In genomic region chr7:142451346-142451745, GRCh38 we compare ENCODE assay signal across 23 cellular contexts.
DNase-seq lines count a peak whose midpoint lies in the region; ATAC-seq and TF ChIP-seq lines count a peak whose summit lies in the region.
"Had no signal": no experiment of that assay in that cellular context is flagged by ENCODE, and none has a peak within 500 bp of the region (broad histone marks: within the 10 kb centered on the region; RNA-seq: fewer than 3 reads in every experiment).

No MANE protein-coding gene starts in this region.

- no peak overlapping the region for H2AFZ ChIP-seq in HCT116 (ENCODE audit: low read depth, low read length, poor library complexity, severe bottlenecking)
- H2AFZ ChIP-seq: GM23338 had no signal

- no peaks in the 10 kb centered on the region for H3K79me2 ChIP-seq in HCT116 (ENCODE audit: insufficient read depth, low read length)

- H3K27ac Mint-ChIP-seq in activated CD4-positive, alpha-beta T cell treated with anti-CD3 and anti-CD28 coated beads, Interleukin-2, amount 10 ng/mL, durations not matched to agents 7 days and 5 days, result peak overlapping the region; percentile 36
- H3K27ac Mint-ChIP-seq in activated naive CD8-positive, alpha-beta T cell treated with anti-CD3 and anti-CD28 coated beads, Interleukin-2, amount 50 U/mL, for 24 hours, result no peak overlapping the region
- H3K27ac Mint-ChIP-seq: activated CD4-positive, alpha-beta T cell treated with anti-CD3 and anti-CD28 coated beads for 36 hours; GM23338; memory B cell; T-helper 17 cell had no signal

- H3K9me3 ChIP-seq in HCT116 (ENCODE audit: control insufficient read depth in 1 of 2, insufficient read depth in 1 of 2, low read depth in 1 of 2, low read length in 2 of 2) (no peaks in the 10 kb centered on the region), gastrocnemius medialis (no peaks in the 10 kb centered on the region)
- H3K9me3 ChIP-seq: heart right ventricle, SJSA1, tibial artery had no signal

- H3K4me3 ChIP-seq in HCT116 (replicated peaks in 1 of 2; ENCODE audit: low read depth in 1 of 2, low read length in 2 of 2), result no peak overlapping the region
- H3K4me3 ChIP-seq in gastrocnemius medialis, result no peak overlapping the region
- H3K4me3 ChIP-seq: GM23338, heart right ventricle, K562, SJSA1, smooth muscle cell, tibial artery had no signal

- H3K27me3 Mint-ChIP-seq in activated CD4-positive, alpha-beta T cell treated with anti-CD3 and anti-CD28 coated beads, Interleukin-2, amount 10 ng/mL, durations not matched to agents 7 days and 5 days, result peaks cover 10% of the 10 kb centered on the region
- H3K27me3 Mint-ChIP-seq in activated naive CD8-positive, alpha-beta T cell treated with anti-CD3 and anti-CD28 coated beads, Interleukin-2, amount 50 U/mL, for 24 hours, result peaks cover 1% of the 10 kb centered on the region
- H3K27me3 Mint-ChIP-seq: activated CD4-positive, alpha-beta T cell treated with anti-CD3 and anti-CD28 coated beads for 36 hours had no signal

- no peak for DNase-seq in activated CD4-positive, alpha-beta T cell treated with anti-CD3 and anti-CD28 coated beads, Interleukin-2, amount 10 ng/mL, durations not matched to agents 7 days and 5 days
- no peak for DNase-seq in activated CD4-positive, alpha-beta T cell treated with anti-CD3 and anti-CD28 coated beads, Interleukin-2, amount 50 U/mL, for 1 hour
- no peak for DNase-seq in HCT116 (ENCODE audit: low read depth, low spot score)
- no peak for DNase-seq in activated naive CD8-positive, alpha-beta T cell treated with anti-CD3 and anti-CD28 coated beads, Interleukin-2, amount 50 U/mL, for 24 hours
- peak; percentile 63 to 70 for DNase-seq in gastrocnemius medialis
- no peak for DNase-seq in nucleus accumbens (lab: John Stamatoyannopoulos, UW)
- no peak for DNase-seq in stimulated activated CD4-positive, alpha-beta T cell treated with anti-CD3 and anti-CD28 coated beads, Interleukin-12 subunit alpha, Interleukin-12 subunit beta, amount 100 ng/mL, for 4 hours
- DNase-seq: activated CD4-positive, alpha-beta T cell treated with anti-CD3 and anti-CD28 coated beads for 36 hours; activated effector memory CD4-positive, alpha-beta T cell treated with anti-CD3 and anti-CD28 coated beads, Interleukin-2, amount 50 U/mL, for 16 hours; amniotic stem cell; effector CD8-positive, alpha-beta T cell; heart right ventricle; left cardiac atrium; NCI-H526 treated with DMSO at 0.1 percent for 48 hours; T-helper 17 cell; tibial artery had no signal

- H3K4me3 Mint-ChIP-seq in activated CD4-positive, alpha-beta T cell treated with anti-CD3 and anti-CD28 coated beads, Interleukin-2, amount 10 ng/mL, durations not matched to agents 7 days and 5 days, result peak overlapping the region; percentile 40
- H3K4me3 Mint-ChIP-seq in activated naive CD8-positive, alpha-beta T cell treated with anti-CD3 and anti-CD28 coated beads, Interleukin-2, amount 50 U/mL, for 24 hours, result peak overlapping the region; percentile 22
- H3K4me3 Mint-ChIP-seq: activated CD4-positive, alpha-beta T cell treated with anti-CD3 and anti-CD28 coated beads for 36 hours; GM23338; memory B cell; stimulated activated effector memory CD8-positive, alpha-beta T cell treated with anti-CD3 and anti-CD28 coated beads, Interleukin-12 subunit alpha, Interleukin-12 subunit beta, amount 100 ng/mL, for 72 hours; T-helper 17 cell had no signal

- no peaks in the 10 kb centered on the region for H3K9me3 Mint-ChIP-seq in activated CD4-positive, alpha-beta T cell treated with anti-CD3 and anti-CD28 coated beads, Interleukin-2, amount 10 ng/mL, durations not matched to agents 7 days and 5 days
- H3K9me3 Mint-ChIP-seq in activated naive CD8-positive, alpha-beta T cell treated with anti-CD3 and anti-CD28 coated beads, Interleukin-2, amount 50 U/mL, for 24 hours, result no peaks in the 10 kb centered on the region
- H3K9me3 Mint-ChIP-seq: GM23338; memory B cell; stimulated activated effector memory CD8-positive, alpha-beta T cell treated with anti-CD3 and anti-CD28 coated beads, Interleukin-12 subunit alpha, Interleukin-12 subunit beta, amount 100 ng/mL, for 72 hours had no signal

- H3K36me3 ChIP-seq in HCT116 (ENCODE audit: control insufficient read depth in 1 of 2, insufficient read depth in 2 of 2, low read length in 2 of 2) (no peaks in the 10 kb centered on the region), gastrocnemius medialis (no peaks in the 10 kb centered on the region)
- H3K36me3 ChIP-seq: heart right ventricle, SJSA1, tibial artery had no signal

- no peaks in the 10 kb centered on the region for H3K4me1 ChIP-seq in HCT116 (ENCODE audit: control insufficient read depth in 1 of 2, insufficient read depth in 2 of 2, low read length in 2 of 2)
- peaks cover 5 to 16% of the 10 kb centered on the region in 2 donors for H3K4me1 ChIP-seq in gastrocnemius medialis
- H3K4me1 ChIP-seq: heart right ventricle, SJSA1, tibial artery had no signal

- intact Hi-C loops in HCT116 (cut with micrococcal nuclease), result no loop called here
- intact Hi-C loops in gastrocnemius medialis (cut with DNase I; ENCODE audit: low total_unique reads), result no loop called here

- H3K27ac ChIP-seq in HCT116 (ENCODE audit: low read depth, low read length) (no peak overlapping the region), gastrocnemius medialis (peak overlapping the region in 1 of 4 donors; percentile 35)
- H3K27ac ChIP-seq: heart right ventricle, SJSA1, tibial artery had no signal

- RAD21 ChIA-PET in HCT116 (lab: Charles Lee; ENCODE audit: low non-redundant PET in 1 of 2, low total read pairs in 2 of 2, uncharacterized antibody in 2 of 2, unreplicated experiment in 2 of 2), result no interaction called here

- H3K36me3 Mint-ChIP-seq in activated CD4-positive, alpha-beta T cell treated with anti-CD3 and anti-CD28 coated beads, Interleukin-2, amount 10 ng/mL, durations not matched to agents 7 days and 5 days (ENCODE audit: low read depth), result no peaks in the 10 kb centered on the region
- no peaks in the 10 kb centered on the region for H3K36me3 Mint-ChIP-seq in activated naive CD8-positive, alpha-beta T cell treated with anti-CD3 and anti-CD28 coated beads, Interleukin-2, amount 50 U/mL, for 24 hours (ENCODE audit: low read depth)
- H3K36me3 Mint-ChIP-seq: memory B cell had no signal

- in situ Hi-C loops in gastrocnemius medialis (cut with MboI; ENCODE audit: low sequenced_read_pairs in 4 of 4), result no loop called here

- H3K9me2 ChIP-seq in HCT116 (ENCODE audit: insufficient read depth), result no peaks in the 10 kb centered on the region

- no peaks in the 10 kb centered on the region for H4K20me1 ChIP-seq in HCT116 (ENCODE audit: insufficient read depth)

- ATAC-seq in HCT116 (peak; percentile 30; the same call in 1 of the 2 replicates), gastrocnemius medialis (peak; percentile 82 to 90), HG02870 (IDR thresholded peaks at IDR 0.05; ENCODE audit: unreplicated experiment) (no peak)
- no peak for ATAC-seq in activated naive CD8-positive, alpha-beta T cell treated with anti-CD3 and anti-CD28 coated beads, Interleukin-2, amount 50 U/mL, for 24 hours
- ATAC-seq: activated CD4-positive, alpha-beta T cell treated with anti-CD3 and anti-CD28 coated beads for 36 hours; GM23338; stimulated activated effector memory CD8-positive, alpha-beta T cell treated with anti-CD3 and anti-CD28 coated beads, Interleukin-12 subunit alpha, Interleukin-12 subunit beta, amount 100 ng/mL, for 72 hours; T-helper 17 cell had no signal

- H3K4me2 ChIP-seq in HCT116 (ENCODE audit: low read length), result no peak overlapping the region
- H3K4me2 ChIP-seq: GM23338, smooth muscle cell had no signal

- no peak for TF ChIP-seq CTCF in HCT116 (IDR thresholded peaks at IDR 0.05 in 2 of 3, conservative IDR thresholded peaks at IDR 0.05 in 1 of 3; ENCODE audit: borderline replicate concordance in 1 of 3, insufficient read depth in 1 of 3, low read depth in 2 of 3, low read length in 2 of 3)
- TF ChIP-seq CTCF in gastrocnemius medialis (IDR thresholded peaks at IDR 0.05 in 4 of 5, conservative IDR thresholded peaks at IDR 0.05 in 1 of 5), result no peak

- no peaks in the 10 kb centered on the region for H3K27me3 ChIP-seq in HCT116 (ENCODE audit: insufficient read depth, low read length)
- H3K27me3 ChIP-seq in gastrocnemius medialis, result no peaks in the 10 kb centered on the region
- H3K27me3 ChIP-seq: SJSA1 had no signal

- no peak overlapping the region for H3K9ac ChIP-seq in HCT116 (ENCODE audit: low read length)

- TF ChIP-seq POLR2A in HCT116 (IDR thresholded peaks at IDR 0.05; ENCODE audit: borderline replicate concordance, extremely low read depth, insufficient read depth, insufficient read length) (no peak), gastrocnemius medialis (IDR thresholded peaks at IDR 0.05) (no peak)

- BruUV-seq in HCT116 (replicated peaks; lab: Mats Ljungman, UMichigan), result no TSS peak

- POLR2A ChIA-PET in activated CD4-positive, alpha-beta T cell treated with anti-CD3 and anti-CD28 coated beads, Interleukin-2, amount 10 ng/mL, durations not matched to agents 7 days and 5 days (lab: Charles Lee), result no interaction called here
- POLR2A ChIA-PET in HCT116 (lab: Charles Lee), result no interaction called here

- CTCF ChIA-PET in activated CD4-positive, alpha-beta T cell treated with anti-CD3 and anti-CD28 coated beads, Interleukin-2, amount 10 ng/mL, durations not matched to agents 7 days and 5 days (lab: Charles Lee), result no interaction called here
- CTCF ChIA-PET in HCT116 (lab: Charles Lee), result no interaction called here

- peaks cover 25% of the 10 kb centered on the region for H3K4me1 Mint-ChIP-seq in activated CD4-positive, alpha-beta T cell treated with anti-CD3 and anti-CD28 coated beads, Interleukin-2, amount 10 ng/mL, durations not matched to agents 7 days and 5 days
- H3K4me1 Mint-ChIP-seq in activated naive CD8-positive, alpha-beta T cell treated with anti-CD3 and anti-CD28 coated beads, Interleukin-2, amount 50 U/mL, for 24 hours, result peaks cover 13% of the 10 kb centered on the region
- H3K4me1 Mint-ChIP-seq: memory B cell; stimulated activated effector memory CD8-positive, alpha-beta T cell treated with anti-CD3 and anti-CD28 coated beads, Interleukin-12 subunit alpha, Interleukin-12 subunit beta, amount 100 ng/mL, for 72 hours had no signal

- TF ChIP-seq RAD21 in HCT116 (IDR thresholded peaks at IDR 0.05; ENCODE audit: low read depth), result no peak

TF ChIP-seq in HCT116, 20 proteins besides CTCF, POLR2A, EP300 and RAD21 (continues in another document):
- TF ChIP-seq EGR1 (IDR thresholded peaks at IDR 0.05; ENCODE audit: low read depth), result no peak
- no peak for TF ChIP-seq SRF (IDR thresholded peaks at IDR 0.05; ENCODE audit: low read depth)
- no peak for TF ChIP-seq ELF1 (IDR thresholded peaks at IDR 0.05; ENCODE audit: borderline replicate concordance, low read depth)
- no peak for TF ChIP-seq MAX (IDR thresholded peaks at IDR 0.05)
- no peak for TF ChIP-seq ATF3 (IDR thresholded peaks at IDR 0.05)

Comparison
In these comparisons a context has a peak if more than half of its experiments do, and no peak if none do; other contexts are left out.
1. DNase-seq: peak in gastrocnemius medialis (2 of 2); none in activated CD4-positive, alpha-beta T cell treated with anti-CD3 and anti-CD28 coated beads, Interleukin-2, amount 10 ng/mL, durations not matched to agents 7 days and 5 days (single experiment), activated CD4-positive, alpha-beta T cell treated with anti-CD3 and anti-CD28 coated beads, Interleukin-2, amount 50 U/mL, for 1 hour (single experiment), HCT116 (single experiment), activated naive CD8-positive, alpha-beta T cell treated with anti-CD3 and anti-CD28 coated beads, Interleukin-2, amount 50 U/mL, for 24 hours (single experiment), nucleus accumbens (0 of 56) and stimulated activated CD4-positive, alpha-beta T cell treated with anti-CD3 and anti-CD28 coated beads, Interleukin-12 subunit alpha, Interleukin-12 subunit beta, amount 100 ng/mL, for 4 hours (single experiment).
2. ATAC-seq: peak in HCT116 (single experiment) and gastrocnemius medialis (2 of 2); none in activated naive CD8-positive, alpha-beta T cell treated with anti-CD3 and anti-CD28 coated beads, Interleukin-2, amount 50 U/mL, for 24 hours (single experiment) and HG02870 (single experiment).